Comparison of ENCODE assay signal across 23 cellular contexts in genomic region chr20:8315639-8316573, GRCh38.
"Had no signal": no experiment of that assay in that cellular context is flagged by ENCODE, and none has a peak within 500 bp of the region (broad histone marks: within the 10 kb centered on the region; RNA-seq: fewer than 3 reads in every experiment).

No MANE protein-coding gene starts in this region.

- H3K4me1 Mint-ChIP-seq: activated naive CD8-positive, alpha-beta T cell treated with anti-CD3 and anti-CD28 coated beads, Interleukin-2, amount 50 U/mL, for 24 hours; stimulated activated memory B cell treated with anti-CD40 and anti-IgM and Interleukin-4, amounts not matched to agents 10 μg/mL and 1 μg/mL and 100 μg/mL, for 72 hours had no signal

- H3K4me3 Mint-ChIP-seq: activated CD4-positive, alpha-beta memory T cell treated with anti-CD3 and anti-CD28 coated beads for 36 hours; activated naive CD8-positive, alpha-beta T cell treated with anti-CD3 and anti-CD28 coated beads, Interleukin-2, amount 50 U/mL, for 24 hours; dendritic cell treated with granulocyte-macrophage colony-stimulating factor and Interleukin-4, amounts not matched to agents 40 ng/mL and 50 ng/mL, for 4 days; stimulated activated memory B cell treated with anti-CD40 and anti-IgM and Interleukin-4, amounts not matched to agents 10 μg/mL and 1 μg/mL and 100 μg/mL, for 72 hours had no signal

- H3K4me1 ChIP-seq: suprapubic skin, vagina had no signal

- H3K27me3 Mint-ChIP-seq: activated CD4-positive, alpha-beta memory T cell treated with anti-CD3 and anti-CD28 coated beads for 36 hours; activated naive CD8-positive, alpha-beta T cell treated with anti-CD3 and anti-CD28 coated beads, Interleukin-2, amount 50 U/mL, for 24 hours; brain; dendritic cell treated with granulocyte-macrophage colony-stimulating factor and Interleukin-4, amounts not matched to agents 40 ng/mL and 50 ng/mL, for 4 days had no signal

- H3K4me3 ChIP-seq: heart left ventricle, smooth muscle cell, stomach, suprapubic skin, vagina had no signal

- H3K27me3 ChIP-seq: heart left ventricle, stomach, suprapubic skin, vagina had no signal

- H3K27ac Mint-ChIP-seq: activated CD4-positive, alpha-beta memory T cell treated with anti-CD3 and anti-CD28 coated beads for 36 hours; activated naive CD8-positive, alpha-beta T cell treated with anti-CD3 and anti-CD28 coated beads, Interleukin-2, amount 50 U/mL, for 24 hours; dendritic cell treated with granulocyte-macrophage colony-stimulating factor and Interleukin-4, amounts not matched to agents 40 ng/mL and 50 ng/mL, for 4 days; stimulated activated memory B cell treated with anti-CD40 and anti-IgM and Interleukin-4, amounts not matched to agents 10 μg/mL and 1 μg/mL and 100 μg/mL, for 72 hours had no signal

- H3K36me3 Mint-ChIP-seq: activated CD4-positive, alpha-beta memory T cell treated with anti-CD3 and anti-CD28 coated beads for 36 hours; brain; stimulated activated memory B cell treated with anti-CD40 and anti-IgM and Interleukin-4, amounts not matched to agents 10 μg/mL and 1 μg/mL and 100 μg/mL, for 72 hours had no signal

- H3K27ac ChIP-seq: heart left ventricle, suprapubic skin, vagina had no signal

- H3K9me3 Mint-ChIP-seq: activated CD4-positive, alpha-beta memory T cell treated with anti-CD3 and anti-CD28 coated beads for 36 hours; activated naive CD8-positive, alpha-beta T cell treated with anti-CD3 and anti-CD28 coated beads, Interleukin-2, amount 50 U/mL, for 24 hours; dendritic cell treated with granulocyte-macrophage colony-stimulating factor and Interleukin-4, amounts not matched to agents 40 ng/mL and 50 ng/mL, for 4 days; stimulated activated memory B cell treated with anti-CD40 and anti-IgM and Interleukin-4, amounts not matched to agents 10 μg/mL and 1 μg/mL and 100 μg/mL, for 72 hours had no signal

- H3K36me3 ChIP-seq: heart left ventricle, stomach, suprapubic skin, vagina had no signal

- DNase-seq: activated CD4-positive, alpha-beta memory T cell treated with anti-CD3 and anti-CD28 coated beads for 36 hours; activated CD4-positive, alpha-beta T cell treated with anti-CD3 and anti-CD28 coated beads for 48 hours; activated effector memory CD4-positive, alpha-beta T cell treated with anti-CD3 and anti-CD28 coated beads, Interleukin-2, amount 50 U/mL, for 16 hours; activated naive CD4-positive, alpha-beta T cell treated with anti-CD3 and anti-CD28 coated beads, Interleukin-2, amount 50 U/mL, for 16 hours; activated naive CD8-positive, alpha-beta T cell treated with anti-CD3 and anti-CD28 coated beads, Interleukin-2, amount 50 U/mL, for 24 hours; effector CD4-positive, alpha-beta T cell; heart left ventricle; kidney; mesenchymal stem cell; occipital lobe; posterior cingulate gyrus; stimulated activated CD4-positive, alpha-beta T cell treated with anti-CD3 and anti-CD28 coated beads, Interleukin-15, amount 100 ng/mL, for 24 hours; stomach; T-helper 2 cell; trophoblast cell had no signal

- ATAC-seq: activated naive CD8-positive, alpha-beta T cell treated with anti-CD3 and anti-CD28 coated beads, Interleukin-2, amount 50 U/mL, for 24 hours; heart left ventricle; left lobe of liver; sciatic nerve; stimulated activated memory B cell treated with anti-CD40 and anti-IgM and Interleukin-4, amounts not matched to agents 10 μg/mL and 1 μg/mL and 100 μg/mL, for 72 hours had no signal

- H3K9me3 ChIP-seq: stomach, suprapubic skin, vagina had no signal
